ENCODE assay signal across 9 cellular contexts in genomic region chr2:175136334-175137215, GRCh38. TPM values are rescaled to one million over a fixed set of nuclear protein-coding genes. Genes with fewer than 3 reads are reported as not detected.
DNase-seq lines count a peak whose midpoint lies in the region; ATAC-seq and TF ChIP-seq lines count a peak whose summit lies in the region.
"Had no signal": no experiment of that assay in that cellular context is flagged by ENCODE, and none has a peak within 500 bp of the region (broad histone marks: within the 10 kb centered on the region; RNA-seq: fewer than 3 reads in every experiment).

No MANE protein-coding gene starts in this region.

- peak overlapping the region; percentile 34 for H3K27ac Mint-ChIP-seq in chondrocyte (ENCODE audit: unreplicated experiment)
- H3K27ac Mint-ChIP-seq in CD4-positive, alpha-beta T cell, result no peak overlapping the region

- POLR2A ChIA-PET in CD4-positive, alpha-beta T cell (lab: Charles Lee), result interaction anchor here (0.6 to 1.2 kb wide), 2 partner anchors 32 to 73 kb away, joined by 3 read pairs; no protein-coding TSS in a partner anchor

- no peaks in the 10 kb centered on the region for H3K9me3 Mint-ChIP-seq in chondrocyte (ENCODE audit: low read depth)
- H3K9me3 Mint-ChIP-seq in CD4-positive, alpha-beta T cell, result no peaks in the 10 kb centered on the region

- no peak overlapping the region for H3K27ac ChIP-seq in CD4-positive, alpha-beta T cell (ENCODE audit: low read depth, low read length)

- ATAC-seq in GM18907 (IDR thresholded peaks at IDR 0.05; ENCODE audit: unreplicated experiment) (peak; percentile 75), GM21528 (IDR thresholded peaks at IDR 0.05; ENCODE audit: low FRiP score, unreplicated experiment) (peak; percentile 67), HG03103 (IDR thresholded peaks at IDR 0.05; ENCODE audit: low read depth, unreplicated experiment) (peak; percentile 57)
- ATAC-seq in CD4-positive, alpha-beta T cell (ENCODE audit: poor library complexity), result no peak

- no peaks in the 10 kb centered on the region for H3K27me3 Mint-ChIP-seq in chondrocyte (ENCODE audit: low read depth)
- H3K27me3 Mint-ChIP-seq in CD4-positive, alpha-beta T cell, result no peaks in the 10 kb centered on the region

- intact Hi-C loops in CD4-positive, alpha-beta T cell (cut with DNase I, micrococcal nuclease), result no loop called here

- no peak overlapping the region for H3K4me3 Mint-ChIP-seq in chondrocyte (ENCODE audit: unreplicated experiment)
- no peak overlapping the region for H3K4me3 Mint-ChIP-seq in CD4-positive, alpha-beta T cell

- H3K4me1 Mint-ChIP-seq in chondrocyte (ENCODE audit: low read depth), result peaks cover 35% of the 10 kb centered on the region
- H3K4me1 Mint-ChIP-seq in CD4-positive, alpha-beta T cell (ENCODE audit: low read depth), result peaks cover 29% of the 10 kb centered on the region

- no peaks in the 10 kb centered on the region for H3K27me3 ChIP-seq in CD4-positive, alpha-beta T cell (ENCODE audit: control insufficient read depth, insufficient read depth, low read length)

- no peaks in the 10 kb centered on the region for H3K9me3 ChIP-seq in CD4-positive, alpha-beta T cell (ENCODE audit: control insufficient read depth, low read length)

- peaks cover 10% of the 10 kb centered on the region for H3K36me3 Mint-ChIP-seq in chondrocyte (ENCODE audit: low read depth)
- peaks cover 84% of the 10 kb centered on the region for H3K36me3 Mint-ChIP-seq in CD4-positive, alpha-beta T cell (ENCODE audit: low read depth)

- CTCF ChIA-PET in CD4-positive, alpha-beta T cell (lab: Charles Lee), result interaction anchor here (0.7 to 1.5 kb wide), 5 partner anchors 9 to 387 kb away, joined by 3 to 4 read pairs (median 3); no protein-coding TSS in a partner anchor

- DNase-seq in chondrocyte (ENCODE audit: low spot score) (no peak), germinal center (ENCODE audit: low spot score) (no peak)
- no peak for DNase-seq in stimulated activated CD4-positive, alpha-beta T cell treated with anti-CD3 and anti-CD28 coated beads, Interleukin-15, amount 100 ng/mL, for 24 hours
- no peak for DNase-seq in CD4-positive, alpha-beta T cell
- DNase-seq: DMS53, NCI-H748 treated with DMSO at 0.1 percent for 48 hours had no signal

- TF ChIP-seq CTCF in chondrocyte (IDR thresholded peaks at IDR 0.05), result no peak
- no peak for TF ChIP-seq CTCF in CD4-positive, alpha-beta T cell (IDR thresholded peaks at IDR 0.05)

RNA-seq across cellular contexts. Expression of gene ATF2, which starts 31.4 kb away (rescaled TPM):
- 55.5 to 61.0 TPM (median 59.8 TPM) in 3 replicates for total RNA-seq in chondrocyte
- total RNA-seq in CD4-positive, alpha-beta T cell, result 10 to 100 TPM; 44.7 to 44.8 TPM

RNA-seq across cellular contexts. Expression of gene ATP5MC3, which starts 44.9 kb away (rescaled TPM):
- total RNA-seq in chondrocyte, result 143 to 205 TPM (median 148 TPM) in 3 replicates
- total RNA-seq in CD4-positive, alpha-beta T cell, result 10 to 100 TPM; 79.5 to 81.6 TPM
